In genomic region chr14:104872469-104873341, GRCh38 we compare ENCODE assay signal across 2 cellular contexts.
TF ChIP-seq lines count a peak whose summit lies in the region.

No MANE protein-coding gene starts in this region.

TF ChIP-seq in liver, 16 proteins besides CTCF, POLR2A, EP300 and RAD21:
- peak; percentile 75 to 77 for TF ChIP-seq HNF4A (conservative IDR thresholded peaks at IDR 0.05)
- TF ChIP-seq SP1 (IDR thresholded peaks at IDR 0.05) = peak; percentile 73
- TF ChIP-seq ZBTB33 (IDR thresholded peaks at IDR 0.05) = no peak
- TF ChIP-seq RXRA (IDR thresholded peaks at IDR 0.05) = peak; percentile 92

TF ChIP-seq in HepG2, 621 proteins besides CTCF, POLR2A, EP300 and RAD21:
- TF ChIP-seq RARA (CRISPR knock-in tag; IDR thresholded peaks at IDR 0.05) (no peak), ZNF143 (CRISPR knock-in tag; IDR thresholded peaks at IDR 0.05) (no peak), ZNF44 (CRISPR knock-in tag; IDR thresholded peaks at IDR 0.05) (no peak), ZBTB26 (CRISPR knock-in tag; IDR thresholded peaks at IDR 0.05; ENCODE audit: borderline replicate concordance) (no peak), ERF (CRISPR knock-in tag; IDR thresholded peaks at IDR 0.05) (no peak), ZNF740 (CRISPR knock-in tag; IDR thresholded peaks at IDR 0.05) (no peak), NCOR1 (IDR thresholded peaks at IDR 0.05; ENCODE audit: borderline replicate concordance, low read length) (no peak), ZFAT (CRISPR knock-in tag; conservative IDR thresholded peaks at IDR 0.05) (no peak), TFDP1 (CRISPR knock-in tag; IDR thresholded peaks at IDR 0.05; ENCODE audit: borderline replicate concordance) (no peak), ZNF879 (CRISPR knock-in tag; IDR thresholded peaks at IDR 0.05) (no peak), BRD4 (CRISPR knock-in tag; IDR thresholded peaks at IDR 0.05) (no peak), RFX1 (IDR thresholded peaks at IDR 0.05) (no peak), HOMEZ (CRISPR knock-in tag; IDR thresholded peaks at IDR 0.05; ENCODE audit: low read depth) (no peak), ZNF687 (CRISPR knock-in tag; IDR thresholded peaks at IDR 0.05) (no peak), FUBP1 (CRISPR knock-in tag; IDR thresholded peaks at IDR 0.05; ENCODE audit: borderline replicate concordance) (no peak), HINFP (CRISPR knock-in tag; IDR thresholded peaks at IDR 0.05; ENCODE audit: low read depth) (no peak), ATF4 (CRISPR knock-in tag; IDR thresholded peaks at IDR 0.05) (no peak), ZNF678 (CRISPR knock-in tag; IDR thresholded peaks at IDR 0.05) (no peak), TAF15 (IDR thresholded peaks at IDR 0.05; ENCODE audit: low read depth, low read length, poor library complexity, severe bottlenecking) (no peak)
